In the genomic region with DNA sequence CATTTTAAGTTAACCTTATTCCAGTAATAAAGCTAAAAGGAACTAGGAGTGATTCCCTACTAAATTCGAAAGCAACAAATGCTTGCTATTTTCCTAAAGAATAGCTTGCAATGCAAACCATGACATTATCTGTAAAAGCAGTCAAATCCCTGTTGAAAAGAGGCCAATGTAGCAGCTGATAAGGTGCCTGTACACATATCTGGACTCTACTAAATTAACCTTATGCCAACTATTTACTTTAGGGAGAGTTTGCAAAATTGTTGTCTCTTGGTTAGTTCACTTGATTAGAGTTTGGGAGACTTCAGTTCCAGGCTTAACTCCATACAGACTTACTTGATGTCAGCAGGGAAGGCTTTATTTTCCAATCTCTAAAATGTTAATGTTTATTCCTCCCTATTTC, we compare ENCODE assay signal across 24 cellular contexts. TPM values are rescaled to one million over a fixed set of nuclear protein-coding genes. Genes with fewer than 3 reads are reported as not detected.
"Had no signal": no experiment of that assay in that cellular context is flagged by ENCODE, and none has a peak within 500 bp of the region (broad histone marks: within the 10 kb centered on the region; RNA-seq: fewer than 3 reads in every experiment).

No MANE protein-coding gene starts in this region.

- DNase-seq: KBM-7, MV-4-11, NCI-H1048, NCI-H1105, NCI-H1417, NCI-H1436 treated with DMSO at 0.1 percent for 48 hours, NCI-H1694 treated with DMSO at 0.1 percent for 48 hours, NCI-H1930, NCI-H2081, NCI-H2107, NCI-H2227 treated with DMSO at 0.1 percent for 48 hours, NCI-H446, NCI-H510A, NCI-H524 treated with DMSO at 0.1 percent for 48 hours, NCI-H69, NCI-H774, SHP77, SK-N-SH, SW 1271 had no signal

- FAIRE-seq: HTR-8/SVneo had no signal

- H3K27ac ChIP-seq: HL-60, RWPE1 had no signal

- H3K9ac ChIP-seq: SK-N-SH had no signal

- ATAC-seq: Panc1 had no signal

- H3K9me3 ChIP-seq: SK-N-SH had no signal

- H3K4me2 ChIP-seq: SK-N-SH had no signal

RNA-seq across cellular contexts. Expression of gene IL13RA2, which starts 6.0 kb away (rescaled TPM):
- total RNA-seq: LHCN-M2 had no signal
